Comparison of ENCODE assay signal across 8 cellular contexts in the genomic region with DNA sequence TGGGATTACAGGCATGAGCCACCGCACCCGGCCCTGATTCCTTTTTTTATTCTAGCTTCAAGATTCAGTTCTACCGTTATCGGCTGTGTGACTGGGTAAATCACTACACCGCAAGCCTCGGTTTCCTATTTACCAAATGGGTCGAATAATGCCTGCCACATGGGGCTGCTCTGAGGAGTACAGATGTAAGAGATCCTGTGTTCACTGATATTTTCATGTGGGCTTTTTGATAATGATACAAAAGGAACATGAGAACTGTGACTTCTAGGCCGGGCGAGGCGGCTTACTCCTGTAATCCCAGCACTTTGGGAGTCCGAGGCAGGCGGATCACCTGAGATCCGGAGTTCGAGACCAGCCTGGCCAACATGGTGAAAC. TPM values are rescaled to one million over a fixed set of nuclear protein-coding genes. Genes with fewer than 3 reads are reported as not detected.
DNase-seq lines count a peak whose midpoint lies in the region; ATAC-seq and TF ChIP-seq lines count a peak whose summit lies in the region.

No MANE protein-coding gene starts in this region.

- peaks cover 6% of the 10 kb centered on the region for H3K79me1 ChIP-seq in mesenchymal stem cell (replicated peaks; ENCODE audit: low read length, poor library complexity, severe bottlenecking)

- CTCF ChIA-PET in HEK293T (lab: Yijun Ruan, JAX), result interaction anchor here (0.9 to 1.5 kb wide), 3 partner anchors 16 to 98 kb away, joined by 3 to 4 read pairs (median 3); partner anchors contain the start of gene PI4KB

- POLR2A ChIA-PET in HEK293T (lab: Yijun Ruan, JAX), result interaction anchor here (0.8 to 3.3 kb wide), 24 partner anchors 9 to 209 kb away, joined by 3 to 16 read pairs (median 5); partner anchors contain the start of genes CGN, PI4KB, SELENBP1 and VPS72

- no peak for ATAC-seq in GM18858 (IDR thresholded peaks at IDR 0.05; ENCODE audit: unreplicated experiment)

- H3K9me3 ChIP-seq in mesenchymal stem cell (ENCODE audit: control insufficient read depth, low read length) (no peaks in the 10 kb centered on the region), vagina (no peaks in the 10 kb centered on the region)

- H3K18ac ChIP-seq in mesenchymal stem cell (ENCODE audit: low read depth in 1 of 2, low read length in 2 of 2), result no peak overlapping the region

- H3K23ac ChIP-seq in mesenchymal stem cell (ENCODE audit: low read length in 2 of 2), result no peak overlapping the region

- peak overlapping the region; percentile 96 for H3K9ac ChIP-seq in mesenchymal stem cell (ENCODE audit: low read length)

- peak overlapping the region; percentile 81 for H4K8ac ChIP-seq in mesenchymal stem cell (ENCODE audit: low read length)

- DNase-seq in stimulated activated CD4-positive, alpha-beta T cell treated with anti-CD3 and anti-CD28 coated beads, Interleukin-4, amount 100 ng/mL, for 24 hours, result peak; percentile 12
- no peak for DNase-seq in stimulated activated CD4-positive, alpha-beta T cell treated with anti-CD3 and anti-CD28 coated beads, Interleukin-4, amount 100 ng/mL, for 4 hours
- peak; percentile 3 for DNase-seq in activated T-helper 9 cell treated with anti-CD3 and anti-CD28 coated beads, Interleukin-2, amount 50 U/mL, for 16 hours (ENCODE audit: low read depth)
- no peak for DNase-seq in mesenchymal stem cell
- DNase-seq in vagina (ENCODE audit: extremely low spot score in 2 of 2), result no peak
- no peak for DNase-seq in HEK293T (ENCODE audit: extremely low spot score)
- DNase-seq in NCI-H2107 treated with DMSO at 0.1 percent for 48 hours (lab: John Stamatoyannopoulos, UW; ENCODE audit: unreplicated experiment), result no peak

- H3K4me3 ChIP-seq in mesenchymal stem cell (ENCODE audit: insufficient read depth in 1 of 2, low read depth in 1 of 2, low read length in 2 of 2), result peak overlapping the region in 1 of 2 experiments; percentile 94
- H3K4me3 ChIP-seq in vagina, result peak overlapping the region; percentile 50 to 100

- no peak overlapping the region for H2AFZ ChIP-seq in mesenchymal stem cell (ENCODE audit: low read depth, low read length)

- H4K91ac ChIP-seq in mesenchymal stem cell (ENCODE audit: low read length), result no peak overlapping the region

- no peak overlapping the region for H3K14ac ChIP-seq in mesenchymal stem cell (ENCODE audit: low read length in 2 of 2)

- H2BK12ac ChIP-seq in mesenchymal stem cell (ENCODE audit: low read length in 2 of 2), result peak overlapping the region in 1 of 2 experiments; percentile 57

- 93% methylated on average over 14 of the region's 14 CpGs for WGBS in mesenchymal stem cell

- H3K27ac ChIP-seq in mesenchymal stem cell (ENCODE audit: low read length, poor library complexity, severe bottlenecking), result no peak overlapping the region
- peak overlapping the region; percentile 95 for H3K27ac ChIP-seq in vagina

- H3K4me2 ChIP-seq in mesenchymal stem cell (ENCODE audit: low read length, poor library complexity, severe bottlenecking), result no peak overlapping the region

- H2AK5ac ChIP-seq in mesenchymal stem cell (ENCODE audit: low read length, severe bottlenecking), result peak overlapping the region; percentile 49

- peaks cover 8 to 34% of the 10 kb centered on the region in 2 experiments for H3K36me3 ChIP-seq in mesenchymal stem cell (ENCODE audit: control insufficient read depth in 1 of 2, insufficient read depth in 2 of 2, low read depth in 1 of 2, low read length in 2 of 2)
- H3K36me3 ChIP-seq in vagina, result peaks cover 0 to 17% of the 10 kb centered on the region in 2 donors

- no peak overlapping the region for H3K4ac ChIP-seq in mesenchymal stem cell (ENCODE audit: low read depth in 1 of 2, low read length in 2 of 2)

- H3K4me1 ChIP-seq in mesenchymal stem cell (ENCODE audit: control insufficient read depth, insufficient read depth, low read depth, low read length) (peaks cover 4% of the 10 kb centered on the region), vagina (peaks cover 22% of the 10 kb centered on the region)

- H2BK5ac ChIP-seq in mesenchymal stem cell (ENCODE audit: low read depth, low read length, poor library complexity, severe bottlenecking), result no peak overlapping the region

- H2BK120ac ChIP-seq in mesenchymal stem cell (ENCODE audit: low read depth, low read length), result no peak overlapping the region

- TF ChIP-seq POLR2A in vagina (IDR thresholded peaks at IDR 0.05), result no peak

- H2BK15ac ChIP-seq in mesenchymal stem cell (ENCODE audit: low read depth, poor library complexity, severe bottlenecking), result no peak overlapping the region

- intact Hi-C loops in vagina (cut with DNase I), result loop anchor here (5.0 kb wide), 1 partner anchor 56 kb away; no protein-coding TSS in a partner anchor

- no peak for TF ChIP-seq CTCF in vagina (IDR thresholded peaks at IDR 0.05)

- H3K27me3 ChIP-seq in mesenchymal stem cell (ENCODE audit: control insufficient read depth in 1 of 2, insufficient read depth in 1 of 2, low read length in 2 of 2) (no peaks in the 10 kb centered on the region), vagina (no peaks in the 10 kb centered on the region)

TF ChIP-seq in HEK293T, 16 proteins besides CTCF, POLR2A, EP300 and RAD21:
- TF ChIP-seq ELF4 (IDR thresholded peaks at IDR 0.05) (no peak), CTBP1 (IDR thresholded peaks at IDR 0.05; ENCODE audit: borderline replicate concordance) (no peak), ZNF384 (IDR thresholded peaks at IDR 0.05) (no peak), FOXK2 (IDR thresholded peaks at IDR 0.05) (no peak), SUZ12 (IDR thresholded peaks at IDR 0.05) (no peak), FOXA1 (IDR thresholded peaks at IDR 0.05) (no peak)

RNA-seq across cellular contexts. Expression of gene PSMB4, which starts 0.7 kb away (rescaled TPM):
- 383 TPM for polyA plus RNA-seq in mesenchymal stem cell (2013, experiment 1 of 2)
- 390 TPM for polyA plus RNA-seq in mesenchymal stem cell (2013, experiment 2 of 2)
- 292 TPM for total RNA-seq in vagina

RNA-seq across cellular contexts. Expression of gene SELENBP1, which starts 26.2 kb away (rescaled TPM):
- 23.4 TPM for polyA plus RNA-seq in mesenchymal stem cell (2013, experiment 1 of 2)
- polyA plus RNA-seq in mesenchymal stem cell (2013, experiment 2 of 2), result 22.9 TPM
- 30.9 TPM for total RNA-seq in vagina

RNA-seq across cellular contexts. Expression of gene RFX5, which starts 51.6 kb away (rescaled TPM):
- polyA plus RNA-seq in mesenchymal stem cell (2013, experiment 1 of 2), result 31.1 TPM
- 32.1 TPM for polyA plus RNA-seq in mesenchymal stem cell (2013, experiment 2 of 2)
- total RNA-seq in vagina, result 13.0 TPM

Comparison
In these comparisons a context has a peak if more than half of its experiments do, and no peak if none do; other contexts are left out.
1. DNase-seq: peak in stimulated activated CD4-positive, alpha-beta T cell treated with anti-CD3 and anti-CD28 coated beads, Interleukin-4, amount 100 ng/mL, for 24 hours (single experiment) and activated T-helper 9 cell treated with anti-CD3 and anti-CD28 coated beads, Interleukin-2, amount 50 U/mL, for 16 hours (single experiment); none in stimulated activated CD4-positive, alpha-beta T cell treated with anti-CD3 and anti-CD28 coated beads, Interleukin-4, amount 100 ng/mL, for 4 hours (0 of 2), mesenchymal stem cell (single experiment), vagina (0 of 2), HEK293T (single experiment) and NCI-H2107 treated with DMSO at 0.1 percent for 48 hours (single experiment).